ENCODE assay signal across 1 cellular context in the genomic region with DNA sequence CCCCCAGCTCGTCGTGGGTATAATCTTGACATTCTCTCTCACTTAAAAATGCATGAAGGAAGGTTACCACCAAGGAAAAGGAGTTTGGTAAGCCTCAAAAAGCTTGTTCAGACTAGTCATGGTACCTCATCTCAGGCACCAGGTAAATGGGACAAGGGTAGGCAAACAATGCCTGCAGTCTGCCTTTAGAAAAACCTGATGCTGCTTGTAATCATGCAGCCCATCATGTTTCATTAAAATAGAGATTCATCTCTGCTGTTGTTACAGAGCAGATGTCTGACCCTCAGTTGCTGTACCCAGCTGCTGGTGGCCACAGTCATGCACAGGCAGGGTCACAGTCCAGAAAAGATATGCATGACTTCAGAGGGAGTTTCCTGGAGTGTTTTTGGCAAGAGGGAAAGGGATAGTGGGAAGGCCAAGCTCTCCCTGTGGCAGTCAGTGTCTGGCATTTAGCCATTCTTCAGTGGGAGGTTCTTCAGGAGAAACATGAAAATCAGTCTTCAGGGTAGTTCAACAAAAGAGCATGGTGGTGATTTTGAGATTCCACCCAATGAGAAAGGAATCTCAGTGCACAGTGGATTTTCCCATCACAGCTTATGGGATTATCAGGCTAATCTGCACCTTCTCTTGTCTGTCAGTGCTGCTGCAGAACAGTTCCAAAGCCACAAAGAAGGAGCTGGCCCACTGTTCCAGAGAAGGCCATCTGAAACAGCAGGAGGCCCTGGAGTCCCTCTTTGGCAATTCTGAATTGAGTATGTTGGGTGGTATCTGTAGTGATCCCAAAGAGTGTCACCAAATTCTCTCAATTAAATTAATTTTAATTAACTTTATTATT.
TF ChIP-seq lines count a peak whose summit lies in the region.

No MANE protein-coding gene starts in this region.

TF ChIP-seq in endothelial cell of umbilical vein, 7 proteins besides CTCF, POLR2A, EP300 and RAD21:
- TF ChIP-seq MYC (IDR thresholded peaks at IDR 0.05; ENCODE audit: low read depth, low read length), result no peak
- no peak for TF ChIP-seq GATA2 (IDR thresholded peaks at IDR 0.05; ENCODE audit: insufficient read depth, insufficient read length, low read depth, low read length)
- TF ChIP-seq MAX (IDR thresholded peaks at IDR 0.05; ENCODE audit: insufficient read depth, insufficient read length), result no peak
- TF ChIP-seq POLR2AphosphoS5 (IDR thresholded peaks at IDR 0.05; ENCODE audit: insufficient read depth, low read depth, low read length), result no peak
- TF ChIP-seq JUN (IDR thresholded peaks at IDR 0.05; ENCODE audit: borderline replicate concordance, insufficient read depth, insufficient read length, low read depth), result no peak
- TF ChIP-seq FOS (IDR thresholded peaks at IDR 0.05; ENCODE audit: borderline replicate concordance, insufficient read depth, low read length), result no peak
- no peak for TF ChIP-seq EZH2 (IDR thresholded peaks at IDR 0.05; ENCODE audit: borderline replicate concordance, low read depth, low read length, severe bottlenecking)
